In genomic region chr16:68105611-68106010, GRCh38 we compare ENCODE assay signal across 1 cellular context.
A peak's percentile ranks its signal among the peaks of the same experiment; 100 is the strongest.
TF ChIP-seq lines count a peak whose summit lies in the region.

No MANE protein-coding gene starts in this region.

TF ChIP-seq in HepG2, 621 proteins besides CTCF, POLR2A, EP300 and RAD21:
- TF ChIP-seq NFRKB (IDR thresholded peaks at IDR 0.05): no peak
- TF ChIP-seq DMTF1 (CRISPR knock-in tag; IDR thresholded peaks at IDR 0.05): no peak
- no peak for TF ChIP-seq ZNF33A (CRISPR knock-in tag; IDR thresholded peaks at IDR 0.05; ENCODE audit: borderline replicate concordance)
- peak; percentile 36; the same call in 1 of the 2 replicates for TF ChIP-seq ZNF770 (CRISPR knock-in tag; IDR thresholded peaks at IDR 0.05)
- TF ChIP-seq ZBTB26 (CRISPR knock-in tag; IDR thresholded peaks at IDR 0.05; ENCODE audit: borderline replicate concordance): no peak
- no peak for TF ChIP-seq DR1 (CRISPR knock-in tag; IDR thresholded peaks at IDR 0.05)
TF ChIP-seq in HepG2: peak in this region for 1.
